In genomic region chr22:47401976-47402770, GRCh38 we compare ENCODE assay signal across 18 cellular contexts.
"Had no signal": no experiment of that assay in that cellular context is flagged by ENCODE, and none has a peak within 500 bp of the region (broad histone marks: within the 10 kb centered on the region; RNA-seq: fewer than 3 reads in every experiment).

No MANE protein-coding gene starts in this region.

- ATAC-seq: activated T-helper 17 cell treated with anti-CD3 and anti-CD28 coated beads, Interleukin-2, amount 50 U/mL, for 72 hours; heart right ventricle; naive thymus-derived CD4-positive, alpha-beta T cell; sciatic nerve; stimulated activated effector memory CD8-positive, alpha-beta T cell treated with anti-CD3 and anti-CD28 coated beads, Interleukin-12 subunit alpha, Interleukin-12 subunit beta, amount 100 ng/mL, for 72 hours; stimulated activated naive CD8-positive, alpha-beta T cell treated with anti-CD3 and anti-CD28 coated beads, Interleukin-15, amount 100 ng/mL, for 72 hours; WTC11 had no signal

- H3K4me3 ChIP-seq: heart right ventricle, lung, tibial artery had no signal

- DNase-seq: activated CD8-positive, alpha-beta memory T cell treated with anti-CD3 and anti-CD28 coated beads for 24 hours; activated CD8-positive, alpha-beta memory T cell treated with anti-CD3 and anti-CD28 coated beads, Interleukin-2, amount 50 U/mL, for 4 hours; activated naive CD4-positive, alpha-beta T cell treated with Interleukin-2 at 50 U/mL for 16 hours; activated naive CD8-positive, alpha-beta T cell treated with anti-CD3 and anti-CD28 coated beads for 36 hours; activated T-cell treated with anti-CD3 and anti-CD28 coated beads, Interleukin-2, amount 50 U/mL, for 24 hours; amniotic stem cell; heart right ventricle; naive thymus-derived CD4-positive, alpha-beta T cell; occipital lobe; small intestine; stimulated activated CD4-positive, alpha-beta T cell treated with anti-CD3 and anti-CD28 coated beads, Interleukin-2, amount 100 ng/mL, for 24 hours; stimulated activated naive CD8-positive, alpha-beta T cell treated with anti-CD3 and anti-CD28 coated beads, Interleukin-15, amount 100 ng/mL, for 72 hours had no signal
